In genomic region chr17:71975998-71976649, GRCh38 we compare ENCODE assay signal across 8 cellular contexts.
DNase-seq lines count a peak whose midpoint lies in the region; ATAC-seq, FAIRE-seq and TF ChIP-seq lines count a peak whose summit lies in the region.

No MANE protein-coding gene starts in this region.

- no peak for TF ChIP-seq CTCF in thyroid gland (IDR thresholded peaks at IDR 0.05)

- H3K27ac ChIP-seq in thyroid gland, result no peak overlapping the region
- no peak overlapping the region for H3K27ac ChIP-seq in Karpas-422 (ENCODE audit: low read length)

- TF ChIP-seq POLR2A in thyroid gland (IDR thresholded peaks at IDR 0.05), result no peak

- no peak overlapping the region for H3K4me2 ChIP-seq in Karpas-422 (ENCODE audit: low read depth, low read length, poor library complexity, severe bottlenecking)

- DNase-seq in HTR-8/SVneo (ENCODE audit: insufficient read length, low spot score), result peak; percentile 92
- DNase-seq in cerebellar cortex (ENCODE audit: low spot score), result peak; percentile 30
- peak; percentile 78 to 89 for DNase-seq in left colon
- DNase-seq in thyroid gland, result peak; percentile 65 to 81
- no peak for DNase-seq in NCI-H1092 (lab: John Stamatoyannopoulos, UW)
- no peak for DNase-seq in stimulated activated CD8-positive, alpha-beta memory T cell treated with anti-CD3 and anti-CD28 coated beads, Interleukin-4, amount 100 ng/mL, for 48 hours
- DNase-seq in NCI-H2196 treated with DMSO at 0.1 percent for 48 hours (lab: John Stamatoyannopoulos, UW; ENCODE audit: unreplicated experiment), result no peak
- DNase-seq in Karpas-422, result no peak

- H3K4me1 ChIP-seq in thyroid gland, result no peaks in the 10 kb centered on the region
- H3K4me1 ChIP-seq in Karpas-422 (ENCODE audit: low read length), result no peaks in the 10 kb centered on the region

- H3K4me3 ChIP-seq in thyroid gland (replicated peaks in 1 of 3), result no peak overlapping the region
- no peak overlapping the region for H3K4me3 ChIP-seq in Karpas-422 (ENCODE audit: low read length)

- no peaks in the 10 kb centered on the region for H4K20me1 ChIP-seq in Karpas-422 (ENCODE audit: insufficient read depth, low read depth, low read length)

- peak; percentile 62 for FAIRE-seq in HTR-8/SVneo (lab: Jason Lieb, UNC)

- no peaks in the 10 kb centered on the region for H3K9me2 ChIP-seq in Karpas-422 (replicated peaks; ENCODE audit: insufficient read depth, low read length)

- no peak overlapping the region for H3K9ac ChIP-seq in Karpas-422 (ENCODE audit: low read length)

- no peaks in the 10 kb centered on the region for H3K9me3 ChIP-seq in thyroid gland
- no peaks in the 10 kb centered on the region for H3K9me3 ChIP-seq in Karpas-422 (ENCODE audit: low read length)

- no peak overlapping the region for H2AFZ ChIP-seq in Karpas-422 (ENCODE audit: low read length)

- no peaks in the 10 kb centered on the region for H3K27me3 ChIP-seq in thyroid gland
- no peaks in the 10 kb centered on the region for H3K27me3 ChIP-seq in Karpas-422 (ENCODE audit: low read length)

- WGBS in thyroid gland, 2 donors, result 51 to 57% methylated on average over 15 of the region's 15 CpGs

- no peaks in the 10 kb centered on the region for H3K36me3 ChIP-seq in thyroid gland
- H3K36me3 ChIP-seq in Karpas-422 (ENCODE audit: insufficient read depth, low read length), result no peaks in the 10 kb centered on the region

- intact Hi-C loops in left colon (cut with DNase I, micrococcal nuclease) (no loop called here), thyroid gland (cut with DNase I) (no loop called here)

- peak; percentile 79 for ATAC-seq in left colon

- H3K79me2 ChIP-seq in Karpas-422 (ENCODE audit: low read length), result no peaks in the 10 kb centered on the region

Comparison
In these comparisons a context has a peak if more than half of its experiments do, and no peak if none do; other contexts are left out.
1. DNase-seq: peak in HTR-8/SVneo (single experiment), cerebellar cortex (single experiment), left colon (2 of 2) and thyroid gland (2 of 2); none in NCI-H1092 (single experiment), stimulated activated CD8-positive, alpha-beta memory T cell treated with anti-CD3 and anti-CD28 coated beads, Interleukin-4, amount 100 ng/mL, for 48 hours (single experiment), NCI-H2196 treated with DMSO at 0.1 percent for 48 hours (single experiment) and Karpas-422 (single experiment).